ENCODE assay signal across 1 cellular context in the genomic region with DNA sequence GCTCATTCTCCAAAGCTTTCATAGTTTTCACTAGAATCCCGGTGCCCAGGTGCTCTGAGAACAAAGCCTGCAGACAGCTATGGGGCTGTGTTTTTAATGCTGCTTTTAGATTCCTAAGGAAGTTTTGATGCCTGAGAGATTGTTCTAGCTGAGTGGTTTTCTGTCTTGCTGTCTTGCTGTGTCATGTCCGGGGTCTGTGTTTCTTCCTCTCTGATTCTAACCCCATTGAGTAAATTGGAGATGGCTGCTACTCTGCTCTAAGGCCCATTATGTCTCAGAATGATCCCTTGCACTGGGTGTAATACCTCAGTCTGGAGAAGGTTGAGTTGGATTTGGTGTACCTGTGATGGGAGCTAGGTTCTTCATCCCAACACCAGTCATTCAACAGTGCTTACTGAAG.
TF ChIP-seq lines count a peak whose summit lies in the region.

No MANE protein-coding gene starts in this region.

TF ChIP-seq in WTC11, 78 proteins besides CTCF, POLR2A, EP300 and RAD21 (continued from another document):
- TF ChIP-seq, protein P1, sequence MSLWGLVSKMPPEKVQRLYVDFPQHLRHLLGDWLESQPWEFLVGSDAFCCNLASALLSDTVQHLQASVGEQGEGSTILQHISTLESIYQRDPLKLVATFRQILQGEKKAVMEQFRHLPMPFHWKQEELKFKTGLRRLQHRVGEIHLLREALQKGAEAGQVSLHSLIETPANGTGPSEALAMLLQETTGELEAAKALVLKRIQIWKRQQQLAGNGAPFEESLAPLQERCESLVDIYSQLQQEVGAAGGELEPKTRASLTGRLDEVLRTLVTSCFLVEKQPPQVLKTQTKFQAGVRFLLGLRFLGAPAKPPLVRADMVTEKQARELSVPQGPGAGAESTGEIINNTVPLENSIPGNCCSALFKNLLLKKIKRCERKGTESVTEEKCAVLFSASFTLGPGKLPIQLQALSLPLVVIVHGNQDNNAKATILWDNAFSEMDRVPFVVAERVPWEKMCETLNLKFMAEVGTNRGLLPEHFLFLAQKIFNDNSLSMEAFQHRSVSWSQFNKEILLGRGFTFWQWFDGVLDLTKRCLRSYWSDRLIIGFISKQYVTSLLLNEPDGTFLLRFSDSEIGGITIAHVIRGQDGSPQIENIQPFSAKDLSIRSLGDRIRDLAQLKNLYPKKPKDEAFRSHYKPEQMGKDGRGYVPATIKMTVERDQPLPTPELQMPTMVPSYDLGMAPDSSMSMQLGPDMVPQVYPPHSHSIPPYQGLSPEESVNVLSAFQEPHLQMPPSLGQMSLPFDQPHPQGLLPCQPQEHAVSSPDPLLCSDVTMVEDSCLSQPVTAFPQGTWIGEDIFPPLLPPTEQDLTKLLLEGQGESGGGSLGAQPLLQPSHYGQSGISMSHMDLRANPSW (CRISPR knock-in tag; conservative IDR thresholded peaks at IDR 0.05; ENCODE audit: low read depth) = no peak
- TF ChIP-seq NR3C1 (CRISPR knock-in tag; conservative IDR thresholded peaks at IDR 0.05; ENCODE audit: low read depth) = no peak
- no peak for TF ChIP-seq ZBTB21 (CRISPR knock-in tag; IDR thresholded peaks at IDR 0.05; ENCODE audit: borderline replicate concordance)
- TF ChIP-seq, protein P2, sequence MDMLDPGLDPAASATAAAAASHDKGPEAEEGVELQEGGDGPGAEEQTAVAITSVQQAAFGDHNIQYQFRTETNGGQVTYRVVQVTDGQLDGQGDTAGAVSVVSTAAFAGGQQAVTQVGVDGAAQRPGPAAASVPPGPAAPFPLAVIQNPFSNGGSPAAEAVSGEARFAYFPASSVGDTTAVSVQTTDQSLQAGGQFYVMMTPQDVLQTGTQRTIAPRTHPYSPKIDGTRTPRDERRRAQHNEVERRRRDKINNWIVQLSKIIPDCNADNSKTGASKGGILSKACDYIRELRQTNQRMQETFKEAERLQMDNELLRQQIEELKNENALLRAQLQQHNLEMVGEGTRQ (CRISPR knock-in tag; IDR thresholded peaks at IDR 0.05) = no peak
- TF ChIP-seq MYBL2 (CRISPR knock-in tag; IDR thresholded peaks at IDR 0.05) = no peak
- TF ChIP-seq ZNF423 (CRISPR knock-in tag; IDR thresholded peaks at IDR 0.05) = no peak
- TF ChIP-seq, protein P3, sequence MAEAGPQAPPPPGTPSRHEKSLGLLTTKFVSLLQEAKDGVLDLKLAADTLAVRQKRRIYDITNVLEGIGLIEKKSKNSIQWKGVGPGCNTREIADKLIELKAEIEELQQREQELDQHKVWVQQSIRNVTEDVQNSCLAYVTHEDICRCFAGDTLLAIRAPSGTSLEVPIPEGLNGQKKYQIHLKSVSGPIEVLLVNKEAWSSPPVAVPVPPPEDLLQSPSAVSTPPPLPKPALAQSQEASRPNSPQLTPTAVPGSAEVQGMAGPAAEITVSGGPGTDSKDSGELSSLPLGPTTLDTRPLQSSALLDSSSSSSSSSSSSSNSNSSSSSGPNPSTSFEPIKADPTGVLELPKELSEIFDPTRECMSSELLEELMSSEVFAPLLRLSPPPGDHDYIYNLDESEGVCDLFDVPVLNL (CRISPR knock-in tag; IDR thresholded peaks at IDR 0.05; ENCODE audit: borderline replicate concordance, low read depth) = no peak
- no peak for TF ChIP-seq GTF2I (CRISPR knock-in tag; conservative IDR thresholded peaks at IDR 0.05)
- no peak for TF ChIP-seq FOXJ3 (CRISPR knock-in tag; IDR thresholded peaks at IDR 0.05; ENCODE audit: borderline replicate concordance)
- TF ChIP-seq CBFB (CRISPR knock-in tag; IDR thresholded peaks at IDR 0.05; ENCODE audit: low read depth) = no peak
- TF ChIP-seq, protein P4, sequence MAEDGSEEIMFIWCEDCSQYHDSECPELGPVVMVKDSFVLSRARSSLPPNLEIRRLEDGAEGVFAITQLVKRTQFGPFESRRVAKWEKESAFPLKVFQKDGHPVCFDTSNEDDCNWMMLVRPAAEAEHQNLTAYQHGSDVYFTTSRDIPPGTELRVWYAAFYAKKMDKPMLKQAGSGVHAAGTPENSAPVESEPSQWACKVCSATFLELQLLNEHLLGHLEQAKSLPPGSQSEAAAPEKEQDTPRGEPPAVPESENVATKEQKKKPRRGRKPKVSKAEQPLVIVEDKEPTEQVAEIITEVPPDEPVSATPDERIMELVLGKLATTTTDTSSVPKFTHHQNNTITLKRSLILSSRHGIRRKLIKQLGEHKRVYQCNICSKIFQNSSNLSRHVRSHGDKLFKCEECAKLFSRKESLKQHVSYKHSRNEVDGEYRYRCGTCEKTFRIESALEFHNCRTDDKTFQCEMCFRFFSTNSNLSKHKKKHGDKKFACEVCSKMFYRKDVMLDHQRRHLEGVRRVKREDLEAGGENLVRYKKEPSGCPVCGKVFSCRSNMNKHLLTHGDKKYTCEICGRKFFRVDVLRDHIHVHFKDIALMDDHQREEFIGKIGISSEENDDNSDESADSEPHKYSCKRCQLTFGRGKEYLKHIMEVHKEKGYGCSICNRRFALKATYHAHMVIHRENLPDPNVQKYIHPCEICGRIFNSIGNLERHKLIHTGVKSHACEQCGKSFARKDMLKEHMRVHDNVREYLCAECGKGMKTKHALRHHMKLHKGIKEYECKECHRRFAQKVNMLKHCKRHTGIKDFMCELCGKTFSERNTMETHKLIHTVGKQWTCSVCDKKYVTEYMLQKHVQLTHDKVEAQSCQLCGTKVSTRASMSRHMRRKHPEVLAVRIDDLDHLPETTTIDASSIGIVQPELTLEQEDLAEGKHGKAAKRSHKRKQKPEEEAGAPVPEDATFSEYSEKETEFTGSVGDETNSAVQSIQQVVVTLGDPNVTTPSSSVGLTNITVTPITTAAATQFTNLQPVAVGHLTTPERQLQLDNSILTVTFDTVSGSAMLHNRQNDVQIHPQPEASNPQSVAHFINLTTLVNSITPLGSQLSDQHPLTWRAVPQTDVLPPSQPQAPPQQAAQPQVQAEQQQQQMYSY (CRISPR knock-in tag; IDR thresholded peaks at IDR 0.05) = no peak
